In genomic region chrX:130874751-130875150, GRCh38 we compare ENCODE assay signal across 1 cellular context.
TF ChIP-seq lines count a peak whose summit lies in the region.

No MANE protein-coding gene starts in this region.

TF ChIP-seq in IMR-90, 13 proteins besides CTCF, POLR2A, EP300 and RAD21 (continued from another document):
- TF ChIP-seq MAFK (IDR thresholded peaks at IDR 0.05; ENCODE audit: low read depth, low read length) (no peak), SMC3 (IDR thresholded peaks at IDR 0.05; ENCODE audit: low read depth, low read length) (no peak), FOS (IDR thresholded peaks at IDR 0.05; ENCODE audit: low read depth, low read length) (no peak), CEBPB (IDR thresholded peaks at IDR 0.05; ENCODE audit: low read depth, low read length) (no peak)
